ENCODE assay signal across 15 cellular contexts in the genomic region with DNA sequence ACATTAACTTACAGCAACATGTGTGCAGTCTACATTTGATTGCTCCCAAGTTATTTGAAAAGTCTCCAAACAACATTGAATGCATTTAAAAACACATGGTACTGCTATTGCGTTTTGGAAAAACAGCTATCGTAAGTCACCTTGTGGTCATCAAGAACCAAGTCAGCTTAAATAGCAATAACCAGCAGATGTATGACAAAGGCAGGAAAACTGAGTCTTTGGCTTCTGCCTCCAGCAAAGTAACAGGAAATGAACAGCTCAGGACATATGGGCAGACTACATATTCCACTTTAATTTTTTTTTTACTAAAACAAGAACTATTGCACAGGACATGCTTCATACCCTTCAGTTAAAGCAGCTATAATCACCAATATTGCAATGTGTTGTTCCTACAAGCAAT.
"Had no signal": no experiment of that assay in that cellular context is flagged by ENCODE, and none has a peak within 500 bp of the region (broad histone marks: within the 10 kb centered on the region; RNA-seq: fewer than 3 reads in every experiment).

No MANE protein-coding gene starts in this region.

- H3K27ac ChIP-seq: suprapubic skin had no signal

- H3K36me3 ChIP-seq: suprapubic skin had no signal

- ATAC-seq: activated CD8-positive, alpha-beta T cell treated with anti-CD3 and anti-CD28 coated beads, Interleukin-2, amount 10 ng/mL, durations not matched to agents 7 days and 5 days; activated naive CD4-positive, alpha-beta T cell treated with anti-CD3 and anti-CD28 coated beads, Interleukin-2, amount 50 U/mL, for 72 hours; activated T-cell treated with anti-CD3 and anti-CD28 coated beads, Interleukin-2, amount 50 U/mL, for 72 hours; right cardiac atrium; WTC11 had no signal

- H3K27me3 ChIP-seq: suprapubic skin had no signal

- H3K4me3 ChIP-seq: suprapubic skin had no signal

- DNase-seq: activated CD4-positive, alpha-beta T cell treated with anti-CD3 and anti-CD28 coated beads for 4 hours; activated CD8-positive, alpha-beta memory T cell treated with anti-CD3 and anti-CD28 coated beads, Interleukin-2, amount 50 U/mL, for 4 hours; activated CD8-positive, alpha-beta T cell treated with anti-CD3 and anti-CD28 coated beads, Interleukin-2, amount 10 ng/mL, durations not matched to agents 7 days and 5 days; activated gamma-delta T cell; activated T-cell treated with anti-CD3 and anti-CD28 coated beads, Interleukin-2, amount 50 U/mL, for 72 hours; amniotic stem cell; cerebellar nuclear complex; foreskin melanocyte; head of caudate nucleus; nephron progenitor cell; occipital lobe; right cardiac atrium had no signal
